Comparison of ENCODE assay signal across 24 cellular contexts in the genomic region with DNA sequence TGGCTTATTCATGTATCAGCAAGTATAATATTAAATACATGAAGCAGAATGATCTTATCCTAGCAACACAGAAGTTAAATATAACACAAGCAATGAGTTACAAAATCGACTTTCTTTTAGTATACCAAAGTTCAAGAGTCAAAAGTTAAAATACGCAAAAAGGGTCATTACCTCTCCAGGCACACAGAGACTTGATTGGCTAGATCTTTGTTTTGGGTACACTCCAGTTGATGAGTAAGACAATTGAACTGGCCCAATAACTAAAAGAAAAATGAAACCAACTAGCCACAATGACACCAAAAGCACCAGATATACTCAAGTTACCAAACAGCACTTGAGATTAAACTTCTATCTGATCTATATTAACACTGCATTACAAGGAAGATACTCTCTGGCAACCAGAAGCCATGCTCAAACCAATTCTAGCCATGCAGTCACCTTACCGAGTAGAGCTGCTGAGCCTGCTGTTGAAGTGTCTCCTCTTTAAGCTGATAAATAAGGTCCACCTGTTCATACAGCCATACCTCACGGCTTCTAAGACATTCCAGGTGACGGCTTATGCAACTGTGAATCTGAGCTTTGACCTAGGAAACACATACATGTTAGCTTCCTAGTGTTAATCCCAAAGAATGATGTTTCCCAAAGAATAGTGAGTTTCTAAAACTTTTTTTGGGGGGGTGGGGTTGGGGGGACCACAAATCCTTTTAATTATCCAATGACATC. TPM values are rescaled to one million over a fixed set of nuclear protein-coding genes. Genes with fewer than 3 reads are reported as not detected.
DNase-seq lines count a peak whose midpoint lies in the region; ATAC-seq and TF ChIP-seq lines count a peak whose summit lies in the region.
"Had no signal": no experiment of that assay in that cellular context is flagged by ENCODE, and none has a peak within 500 bp of the region (broad histone marks: within the 10 kb centered on the region; RNA-seq: fewer than 3 reads in every experiment).

No MANE protein-coding gene starts in this region.

- peak; percentile 29 to 38 for ATAC-seq in activated T-cell treated with anti-CD3 and anti-CD28 coated beads, Interleukin-2, amount 50 U/mL, for 72 hours (replicated peaks in 1 of 2)
- no peak for ATAC-seq in stimulated activated memory B cell treated with anti-CD40 and anti-IgM and Interleukin-4, amounts not matched to agents 10 μg/mL and 1 μg/mL and 100 μg/mL, for 72 hours
- ATAC-seq: heart left ventricle had no signal

- H3K9me3 ChIP-seq in WERI-Rb-1 (ENCODE audit: severe bottlenecking) (no peaks in the 10 kb centered on the region), prostate gland (no peaks in the 10 kb centered on the region)
- H3K9me3 ChIP-seq: esophagus muscularis mucosa, heart left ventricle, SJSA1 had no signal

- H3K4me3 ChIP-seq in WERI-Rb-1 (ENCODE audit: low read depth, low read length) (no peak overlapping the region), prostate gland (no peak overlapping the region)
- H3K4me3 ChIP-seq: esophagus muscularis mucosa, heart left ventricle, PC-9, SJSA1 had no signal

- H3K27me3 Mint-ChIP-seq in activated T-cell treated with anti-CD3 and anti-CD28 coated beads, Interleukin-2, amount 50 U/mL, for 72 hours (ENCODE audit: low read depth): no peaks in the 10 kb centered on the region
- H3K27me3 Mint-ChIP-seq in stimulated activated memory B cell treated with anti-CD40 and anti-IgM and Interleukin-4, amounts not matched to agents 10 μg/mL and 1 μg/mL and 100 μg/mL, for 72 hours: no peaks in the 10 kb centered on the region

- peak overlapping the region; percentile 6; the same call in 1 of the 2 replicates for H3K27ac ChIP-seq in WERI-Rb-1
- no peak overlapping the region for H3K27ac ChIP-seq in prostate gland
- H3K27ac ChIP-seq: esophagus muscularis mucosa, PC-9, SJSA1 had no signal

- no peaks in the 10 kb centered on the region for H3K4me1 ChIP-seq in prostate gland (replicated peaks)
- H3K4me1 ChIP-seq: SJSA1 had no signal

- H3K27me3 ChIP-seq in WERI-Rb-1 (ENCODE audit: insufficient read depth, low read depth, severe bottlenecking): no peaks in the 10 kb centered on the region
- H3K27me3 ChIP-seq in prostate gland (replicated peaks; ENCODE audit: insufficient read depth): no peaks in the 10 kb centered on the region
- H3K27me3 ChIP-seq: esophagus muscularis mucosa, heart left ventricle, SJSA1 had no signal

- no peaks in the 10 kb centered on the region for H3K9me3 Mint-ChIP-seq in activated T-cell treated with anti-CD3 and anti-CD28 coated beads, Interleukin-2, amount 50 U/mL, for 72 hours
- H3K9me3 Mint-ChIP-seq in stimulated activated memory B cell treated with anti-CD40 and anti-IgM and Interleukin-4, amounts not matched to agents 10 μg/mL and 1 μg/mL and 100 μg/mL, for 72 hours: no peaks in the 10 kb centered on the region
- H3K9me3 Mint-ChIP-seq: neural crest cell had no signal

- 94% methylated on average over 5 of the region's 5 CpGs for WGBS in prostate gland

- intact Hi-C loops in prostate gland (cut with DNase I): no loop called here

- peaks cover 37% of the 10 kb centered on the region for H3K4me1 Mint-ChIP-seq in activated T-cell treated with anti-CD3 and anti-CD28 coated beads, Interleukin-2, amount 50 U/mL, for 72 hours (ENCODE audit: low read depth)
- peaks cover 31% of the 10 kb centered on the region for H3K4me1 Mint-ChIP-seq in stimulated activated memory B cell treated with anti-CD40 and anti-IgM and Interleukin-4, amounts not matched to agents 10 μg/mL and 1 μg/mL and 100 μg/mL, for 72 hours

- H3K36me3 ChIP-seq in WERI-Rb-1 (peaks cover 53% of the 10 kb centered on the region), prostate gland (peaks cover 0 to 7% of the 10 kb centered on the region in 2 donors)

- TF ChIP-seq POLR2A in prostate gland (IDR thresholded peaks at IDR 0.05): no peak

- no peak overlapping the region for H3K4me3 Mint-ChIP-seq in activated T-cell treated with anti-CD3 and anti-CD28 coated beads, Interleukin-2, amount 50 U/mL, for 72 hours
- H3K4me3 Mint-ChIP-seq in stimulated activated memory B cell treated with anti-CD40 and anti-IgM and Interleukin-4, amounts not matched to agents 10 μg/mL and 1 μg/mL and 100 μg/mL, for 72 hours: no peak overlapping the region
- H3K4me3 Mint-ChIP-seq: neural crest cell had no signal

- H3K27ac Mint-ChIP-seq in activated T-cell treated with anti-CD3 and anti-CD28 coated beads, Interleukin-2, amount 50 U/mL, for 72 hours: peak overlapping the region; percentile 67
- peak overlapping the region; percentile 61 for H3K27ac Mint-ChIP-seq in stimulated activated memory B cell treated with anti-CD40 and anti-IgM and Interleukin-4, amounts not matched to agents 10 μg/mL and 1 μg/mL and 100 μg/mL, for 72 hours

- no peak for DNase-seq in activated T-cell treated with anti-CD3 and anti-CD28 coated beads, Interleukin-2, amount 50 U/mL, for 72 hours
- DNase-seq in activated T-cell treated with anti-CD3 and anti-CD28 coated beads for 4 hours (no peak), WERI-Rb-1 (no peak), fibroblast of peridontal ligament (ENCODE audit: extremely low read depth) (peak; percentile 74), ureter (ENCODE audit: low spot score) (no peak), prostate gland (ENCODE audit: low spot score) (no peak)
- DNase-seq in stimulated activated naive CD4-positive, alpha-beta T cell treated with Interleukin-2 at 50 U/mL for 16 hours (lab: John Stamatoyannopoulos, UW): no peak
- DNase-seq: activated CD4-positive, CD25-positive, alpha-beta regulatory T cell; Calu3; caudate nucleus; effector CD4-positive, alpha-beta T cell; heart left ventricle; NCI-H1092; NCI-H2081 treated with DMSO at 0.1 percent for 48 hours; NCI-H510A treated with DMSO at 0.1 percent for 48 hours; PC-9; stimulated activated CD4-positive, alpha-beta T cell treated with anti-CD3 and anti-CD28 coated beads, Interleukin-12 subunit alpha, Interleukin-12 subunit beta, amount 100 ng/mL, for 4 hours; stimulated activated naive CD4-positive, alpha-beta T cell had no signal

- TF ChIP-seq CTCF in WERI-Rb-1 (IDR thresholded peaks at IDR 0.05; ENCODE audit: low read depth, low read length): no peak
- TF ChIP-seq CTCF in prostate gland (IDR thresholded peaks at IDR 0.05): no peak

- peaks cover 3 to 19% of the 10 kb centered on the region in 2 donors for H3K36me3 Mint-ChIP-seq in activated T-cell treated with anti-CD3 and anti-CD28 coated beads, Interleukin-2, amount 50 U/mL, for 72 hours (ENCODE audit: insufficient read depth in 2 of 2)
- peaks cover 17% of the 10 kb centered on the region for H3K36me3 Mint-ChIP-seq in stimulated activated memory B cell treated with anti-CD40 and anti-IgM and Interleukin-4, amounts not matched to agents 10 μg/mL and 1 μg/mL and 100 μg/mL, for 72 hours

RNA-seq across cellular contexts. Expression of a gene that starts 15.6 kb away (rescaled TPM):
- total RNA-seq in activated T-cell treated with anti-CD3 and anti-CD28 coated beads, Interleukin-2, amount 50 U/mL, for 72 hours: 100 to 1,000 TPM; 112 to 144 TPM
- total RNA-seq in ureter (151 TPM), prostate gland (100 to 1,000 TPM; 131 to 434 TPM)

RNA-seq across cellular contexts. Expression of a gene that starts 31.2 kb away (rescaled TPM):
- total RNA-seq in activated T-cell treated with anti-CD3 and anti-CD28 coated beads, Interleukin-2, amount 50 U/mL, for 72 hours: not detected
- total RNA-seq in ureter: not detected
- 1,000 to 10,000 TPM; 1,381 to 2,749 TPM for total RNA-seq in prostate gland
- total RNA-seq: esophagus muscularis mucosa; heart left ventricle; mesenteric fat pad; neural crest cell; PC-9; SJSA1; T-helper 2 cell treated with Interferon-gamma antibody and Interleukin-4, amounts not matched to agents 100 ng/mL and 5 ng/mL, for 36 hours had no signal

RNA-seq across cellular contexts. Expression of a gene that starts 42.6 kb away (rescaled TPM):
- 10 to 100 TPM; 32.8 to 35.4 TPM for total RNA-seq in activated T-cell treated with anti-CD3 and anti-CD28 coated beads, Interleukin-2, amount 50 U/mL, for 72 hours
- total RNA-seq in ureter (56.5 TPM), prostate gland (10 to 100 TPM; 60.8 to 93.5 TPM)

Comparison
In these comparisons a context has a peak if more than half of its experiments do, and no peak if none do; other contexts are left out.
1. RNA of a gene that starts 31.2 kb away (total RNA-seq): 1,381 to 2,749 TPM in prostate gland; not detected in ureter (single experiment) and not detected in activated T-cell treated with anti-CD3 and anti-CD28 coated beads, Interleukin-2, amount 50 U/mL, for 72 hours; every median in the first group is over 100 times any median in the second.